ENCODE assay signal across 8 cellular contexts in genomic region chr19:4343056-4343844, GRCh38. TPM values are rescaled to one million over a fixed set of nuclear protein-coding genes. Genes with fewer than 3 reads are reported as not detected.
DNase-seq lines count a peak whose midpoint lies in the region; ATAC-seq and TF ChIP-seq lines count a peak whose summit lies in the region.

Gene MPND, plus strand, starts transcription at chr19:4343562. Its CDS starts 32 bp downstream, at chr19:4343594.

- H3K4me2 ChIP-seq in DND-41 (ENCODE audit: insufficient read depth, low read length) (peak within 1 kb of the TSS; percentile 99), Karpas-422 (ENCODE audit: low read depth, low read length, poor library complexity, severe bottlenecking) (peak within 1 kb of the TSS; percentile 100)

- H3K9ac ChIP-seq in DND-41 (ENCODE audit: low read depth, low read length) = peak within 1 kb of the TSS; percentile 81
- peak within 1 kb of the TSS; percentile 94 for H3K9ac ChIP-seq in Karpas-422 (ENCODE audit: low read length)
- H3K9ac ChIP-seq in subcutaneous abdominal adipose tissue (ENCODE audit: low read length in 5 of 5) = peak within 1 kb of the TSS; percentile 62 to 97 (median 80)

- peaks cover 38% of the 10 kb centered on the region for H3K4me1 ChIP-seq in DND-41 (ENCODE audit: insufficient read depth, low read length)
- peaks cover 22% of the 10 kb centered on the region for H3K4me1 ChIP-seq in Karpas-422 (ENCODE audit: low read length)
- H3K4me1 ChIP-seq in neuron (ENCODE audit: insufficient read depth, low read length) = peaks cover 21% of the 10 kb centered on the region
- peaks cover 8 to 29% (median 23%) of the 10 kb centered on the region in 5 donors for H3K4me1 ChIP-seq in subcutaneous abdominal adipose tissue (ENCODE audit: control insufficient read depth in 5 of 5, insufficient read depth in 5 of 5, low read length in 5 of 5)

- H3K36me3 ChIP-seq in DND-41 (ENCODE audit: insufficient read depth, low read length) (peaks cover 22% of the 10 kb centered on the region), Karpas-422 (ENCODE audit: insufficient read depth, low read length) (no peaks in the 10 kb centered on the region), neuron (ENCODE audit: insufficient read depth, low read length) (peaks cover 19% of the 10 kb centered on the region), subcutaneous abdominal adipose tissue (ENCODE audit: control insufficient read depth in 5 of 5, insufficient read depth in 5 of 5, low read length in 5 of 5) (peaks cover 0 to 9% (median 7%) of the 10 kb centered on the region in 5 donors)

- no peaks in the 10 kb centered on the region for H3K27me3 ChIP-seq in DND-41 (ENCODE audit: insufficient read depth, low read length, poor library complexity)
- H3K27me3 ChIP-seq in Karpas-422 (ENCODE audit: low read length) = no peaks in the 10 kb centered on the region
- H3K27me3 ChIP-seq in neuron (ENCODE audit: insufficient read depth, low read length) = no peaks in the 10 kb centered on the region
- peaks cover 0 to 3% (median 0%) of the 10 kb centered on the region in 5 donors for H3K27me3 ChIP-seq in subcutaneous abdominal adipose tissue (ENCODE audit: control insufficient read depth in 5 of 5, insufficient read depth in 4 of 5, low read length in 5 of 5)

- H3K27ac ChIP-seq in DND-41 (ENCODE audit: low read length) = peak within 1 kb of the TSS; percentile 92
- H3K27ac ChIP-seq in Karpas-422 (ENCODE audit: low read length) = peak within 1 kb of the TSS; percentile 84
- peak within 1 kb of the TSS; percentile 96 for H3K27ac ChIP-seq in subcutaneous abdominal adipose tissue (ENCODE audit: low read depth, low read length)

- H3K9me2 ChIP-seq in Karpas-422 (replicated peaks; ENCODE audit: insufficient read depth, low read length) = no peaks in the 10 kb centered on the region

- TF ChIP-seq CTCF in DND-41 (IDR thresholded peaks at IDR 0.05; ENCODE audit: borderline replicate concordance, extremely low read depth, low read length, poor library complexity, severe bottlenecking) (peak; percentile 51), foreskin fibroblast (IDR thresholded peaks at IDR 0.05; ENCODE audit: low read depth, low read length) (peak; percentile 19)

- H3K9me3 ChIP-seq in DND-41 (ENCODE audit: insufficient read depth, low read length, severe bottlenecking) = no peaks in the 10 kb centered on the region
- H3K9me3 ChIP-seq in Karpas-422 (ENCODE audit: low read length) = no peaks in the 10 kb centered on the region
- H3K9me3 ChIP-seq in neuron (ENCODE audit: low read length) = no peaks in the 10 kb centered on the region
- H3K9me3 ChIP-seq in subcutaneous abdominal adipose tissue (ENCODE audit: control insufficient read depth in 5 of 5, low read length in 5 of 5) = no peaks in the 10 kb centered on the region

- H2AFZ ChIP-seq in DND-41 (ENCODE audit: low read depth, low read length) (peak within 1 kb of the TSS; percentile 99), Karpas-422 (ENCODE audit: low read length) (peak within 1 kb of the TSS; percentile 94), neuron (ENCODE audit: low read depth, low read length) (peak within 1 kb of the TSS; percentile 23)

- H3K79me2 ChIP-seq in DND-41 (ENCODE audit: insufficient read depth, low read length) = peaks cover 13% of the 10 kb centered on the region
- peaks cover 8% of the 10 kb centered on the region for H3K79me2 ChIP-seq in Karpas-422 (ENCODE audit: low read length)

- DNase-seq in DND-41 = peak; percentile 94
- peak; percentile 95 for DNase-seq in Karpas-422
- peak; percentile 66 for DNase-seq in SHP77 treated with DMSO at 0.1 percent for 48 hours (lab: John Stamatoyannopoulos, UW)
- peak; percentile 88 for DNase-seq in activated gamma-delta T cell (lab: John Stamatoyannopoulos, UW)
- DNase-seq in foreskin fibroblast = peak; percentile 76 to 93

- peak; percentile 67 for ATAC-seq in DND-41 (ENCODE audit: insufficient read depth, low read depth)
- peak; percentile 47 for ATAC-seq in GM21737 (IDR thresholded peaks at IDR 0.05; ENCODE audit: unreplicated experiment)

- H3K4me3 ChIP-seq in DND-41 (ENCODE audit: low read depth in 1 of 2, low read length in 2 of 2) = peak within 1 kb of the TSS; percentile 58 to 94
- H3K4me3 ChIP-seq in Karpas-422 (ENCODE audit: low read length) = peak within 1 kb of the TSS; percentile 92
- H3K4me3 ChIP-seq in foreskin fibroblast (ENCODE audit: low read depth in 1 of 2, low read length in 2 of 2) = peak within 1 kb of the TSS; percentile 66 to 92
- H3K4me3 ChIP-seq in neuron (ENCODE audit: low read length) = peak within 1 kb of the TSS; percentile 92
- H3K4me3 ChIP-seq in subcutaneous abdominal adipose tissue (ENCODE audit: low read depth in 1 of 5, low read length in 5 of 5) = peak within 1 kb of the TSS; percentile 72 to 87 (median 81)

- H4K20me1 ChIP-seq in DND-41 (ENCODE audit: insufficient read depth, low read length) (peaks cover 9% of the 10 kb centered on the region; the same call in 1 of the 2 replicates), Karpas-422 (ENCODE audit: insufficient read depth, low read depth, low read length) (no peaks in the 10 kb centered on the region)

RNA-seq across cellular contexts. Expression of gene MPND, which starts in this region (rescaled TPM):
- 5.3 and 9.5 TPM in 2 replicates for total RNA-seq in Karpas-422 (2014; rRNA removed; shearing (Covaris generic); ENCODE audit: low replicate concordance)

Comparison
In these comparisons a context has a peak if more than half of its experiments do, and no peak if none do; other contexts are left out.
1. Peak in every context shown above with its lines: DNase-seq, ATAC-seq, H3K4me3 ChIP-seq and H3K27ac ChIP-seq.
2. H2AFZ ChIP-seq: peak in every context shown above with its lines; median percentile 99 in DND-41; 94 in Karpas-422; 23 in neuron.